8 cellular contexts compared by ENCODE assay signal in genomic region chrX:14697453-14697852, GRCh38.
DNase-seq lines count a peak whose midpoint lies in the region; ATAC-seq and TF ChIP-seq lines count a peak whose summit lies in the region.

No MANE protein-coding gene starts in this region.

- intact Hi-C loops in right cardiac atrium (cut with DNase I), result no loop called here
- intact Hi-C loops in left cardiac atrium (cut with DNase I), result no loop called here

- no peak overlapping the region for H2AFZ ChIP-seq in smooth muscle cell (ENCODE audit: low read depth)

- H3F3A ChIP-seq in smooth muscle cell (ENCODE audit: low read depth), result no peaks in the 10 kb centered on the region

- H3K4me3 Mint-ChIP-seq in endodermal cell, result no peak overlapping the region

- no peak for ATAC-seq in right cardiac atrium
- no peak for ATAC-seq in left cardiac atrium
- peak; percentile 61 for ATAC-seq in HG02759 (IDR thresholded peaks at IDR 0.05; ENCODE audit: unreplicated experiment)

- H4K20me1 ChIP-seq in smooth muscle cell (ENCODE audit: low read depth), result no peaks in the 10 kb centered on the region

- H3K27me3 ChIP-seq in right cardiac atrium (ENCODE audit: control insufficient read depth, insufficient read depth) (no peaks in the 10 kb centered on the region), Peyer's patch (no peaks in the 10 kb centered on the region), endodermal cell (ENCODE audit: control insufficient read depth, insufficient read depth, low read length, poor library complexity, severe bottlenecking) (no peaks in the 10 kb centered on the region), smooth muscle cell (ENCODE audit: low read depth) (no peaks in the 10 kb centered on the region)

- H3K27ac ChIP-seq in right cardiac atrium (ENCODE audit: low read length) (no peak overlapping the region), Peyer's patch (no peak overlapping the region), endodermal cell (ENCODE audit: low read depth, low read length) (no peak overlapping the region), smooth muscle cell (ENCODE audit: low read depth) (no peak overlapping the region)

- H3K27ac Mint-ChIP-seq in endodermal cell, result no peak overlapping the region

- H3K4me1 ChIP-seq in right cardiac atrium (ENCODE audit: control insufficient read depth, insufficient read depth, low read length), result no peaks in the 10 kb centered on the region
- no peaks in the 10 kb centered on the region for H3K4me1 ChIP-seq in Peyer's patch
- no peaks in the 10 kb centered on the region for H3K4me1 ChIP-seq in endodermal cell (ENCODE audit: control insufficient read depth, insufficient read depth, low read length)
- no peaks in the 10 kb centered on the region for H3K4me1 ChIP-seq in smooth muscle cell (ENCODE audit: low read depth)

- H3K9me3 ChIP-seq in right cardiac atrium (ENCODE audit: control insufficient read depth, low read length) (no peaks in the 10 kb centered on the region), Peyer's patch (no peaks in the 10 kb centered on the region), endodermal cell (ENCODE audit: control insufficient read depth, low read length) (no peaks in the 10 kb centered on the region), smooth muscle cell (replicated peaks; ENCODE audit: low read depth) (no peaks in the 10 kb centered on the region)

- no peak overlapping the region for H3K4me2 ChIP-seq in smooth muscle cell

- no peaks in the 10 kb centered on the region for H3K27me3 Mint-ChIP-seq in endodermal cell (ENCODE audit: insufficient read depth)

- WGBS in right cardiac atrium, result 82% methylated on average over 3 of the region's 3 CpGs
- WGBS in endodermal cell (ENCODE audit: insufficient coverage in 1 of 2, insufficient read length in 1 of 2), 2 experiments, result 79% methylated on average over 3 of the region's 3 CpGs; no CpG with 5 or more reads in 1 of the 2 experiments
- WGBS in smooth muscle cell (ENCODE audit: low lambda C conversion rate), result 71% methylated on average over 3 of the region's 3 CpGs

- no peaks in the 10 kb centered on the region for H3K36me3 Mint-ChIP-seq in endodermal cell (ENCODE audit: low read depth)

- DNase-seq in right cardiac atrium, result peak in 2 of 3 donors; percentile 6 to 25
- DNase-seq in left cardiac atrium, result no peak
- peak; percentile 17 to 68 (median 48) for DNase-seq in Peyer's patch
- peak; percentile 84 for DNase-seq in endodermal cell
- no peak for DNase-seq in smooth muscle cell (lab: John Stamatoyannopoulos, UW; ENCODE audit: unreplicated experiment)
- no peak for DNase-seq in cortex of kidney (lab: John Stamatoyannopoulos, UW)
- DNase-seq in NCI-H2196 treated with DMSO at 0.1 percent for 48 hours (lab: John Stamatoyannopoulos, UW; ENCODE audit: unreplicated experiment), result no peak

- TF ChIP-seq POLR2A in Peyer's patch (IDR thresholded peaks at IDR 0.05), result no peak

- H3K4me3 ChIP-seq in right cardiac atrium (ENCODE audit: low read length) (no peak overlapping the region), Peyer's patch (no peak overlapping the region), endodermal cell (ENCODE audit: low read length) (no peak overlapping the region), smooth muscle cell (no peak overlapping the region)

- no peaks in the 10 kb centered on the region for H3K4me1 Mint-ChIP-seq in endodermal cell

- H3K9me3 Mint-ChIP-seq in endodermal cell, result peaks cover 22% of the 10 kb centered on the region

- TF ChIP-seq CTCF in Peyer's patch (IDR thresholded peaks at IDR 0.05) (peak in 4 of 6 experiments; percentile 34 to 54 (median 43)), endodermal cell (conservative IDR thresholded peaks at IDR 0.05) (peak; percentile 78), smooth muscle cell (IDR thresholded peaks at IDR 0.05; ENCODE audit: borderline replicate concordance, insufficient read depth, poor library complexity, severe bottlenecking) (peak; percentile 42)

- H3K79me2 ChIP-seq in smooth muscle cell (ENCODE audit: low read depth), result no peaks in the 10 kb centered on the region

- no peaks in the 10 kb centered on the region for H3K36me3 ChIP-seq in Peyer's patch
- no peaks in the 10 kb centered on the region for H3K36me3 ChIP-seq in endodermal cell (ENCODE audit: control insufficient read depth, insufficient read depth, low read length)
- no peaks in the 10 kb centered on the region for H3K36me3 ChIP-seq in smooth muscle cell (ENCODE audit: low read depth)

- H3K9ac ChIP-seq in endodermal cell (ENCODE audit: extremely low read depth, low read length, poor library complexity, severe bottlenecking) (no peak overlapping the region), smooth muscle cell (ENCODE audit: low read depth) (no peak overlapping the region)

Comparison
In these comparisons a context has a peak if more than half of its experiments do, and no peak if none do; other contexts are left out.
1. DNase-seq: peak in right cardiac atrium (2 of 3), Peyer's patch (3 of 3) and endodermal cell (single experiment); none in left cardiac atrium (single experiment), smooth muscle cell (single experiment), cortex of kidney (single experiment) and NCI-H2196 treated with DMSO at 0.1 percent for 48 hours (single experiment).
2. Peak in every context shown above with its lines, with median percentiles within 50 percentile points of each other: CTCF ChIP-seq.